Comparison of ENCODE assay signal across 11 cellular contexts in genomic region chr20:49270177-49270576, GRCh38. TPM values are rescaled to one million over a fixed set of nuclear protein-coding genes. Genes with fewer than 3 reads are reported as not detected.
DNase-seq lines count a peak whose midpoint lies in the region; ATAC-seq and TF ChIP-seq lines count a peak whose summit lies in the region.
"Had no signal": no experiment of that assay in that cellular context is flagged by ENCODE, and none has a peak within 500 bp of the region (broad histone marks: within the 10 kb centered on the region; RNA-seq: fewer than 3 reads in every experiment).

No MANE protein-coding gene starts in this region.

- TF ChIP-seq CTCF in activated CD8-positive, alpha-beta T cell treated with anti-CD3 and anti-CD28 coated beads for 36 hours (IDR thresholded peaks at IDR 0.05), result no peak

- no peaks in the 10 kb centered on the region for H3K27me3 Mint-ChIP-seq in activated CD8-positive, alpha-beta T cell treated with anti-CD3 and anti-CD28 coated beads for 36 hours

- peaks cover 9% of the 10 kb centered on the region for H3K9me3 Mint-ChIP-seq in activated CD8-positive, alpha-beta T cell treated with anti-CD3 and anti-CD28 coated beads for 36 hours

- no peak overlapping the region for H3K27ac ChIP-seq in BLaER1 treated with 17β-estradiol and CSF1 and Interleukin-3, amounts not matched to agents 10 nM and 100 nM
- H3K27ac ChIP-seq: prostate gland, uterus had no signal

- H3K36me3 Mint-ChIP-seq in activated CD8-positive, alpha-beta T cell treated with anti-CD3 and anti-CD28 coated beads for 36 hours (ENCODE audit: low read depth), result peaks cover 68% of the 10 kb centered on the region

- peak overlapping the region in 10 of 11 experiments; percentile 4 to 89 (median 39); a peak in 12 of 22 replicates for H3K4me2 ChIP-seq in BLaER1 treated with 17β-estradiol and CSF1 and Interleukin-3, amounts not matched to agents 10 nM and 100 nM

- H3K9me3 ChIP-seq in BLaER1 treated with 17β-estradiol and CSF1 and Interleukin-3, amounts not matched to agents 10 nM and 100 nM (replicated peaks in 1 of 11), result peaks cover 0 to 39% (median 32%) of the 10 kb centered on the region in 11 experiments; a peak in 20 of 22 replicates
- H3K9me3 ChIP-seq: HAP-1, prostate gland, uterus had no signal

- H3K27me3 ChIP-seq in BLaER1 treated with 17β-estradiol and CSF1 and Interleukin-3, amounts not matched to agents 10 nM and 100 nM, result no peaks in the 10 kb centered on the region
- H3K27me3 ChIP-seq: uterus had no signal

- POLR2A ChIA-PET in activated CD8-positive, alpha-beta T cell treated with anti-CD3 and anti-CD28 coated beads for 36 hours (lab: Charles Lee), result interaction anchor here (1.0 to 10.4 kb wide), 6 partner anchors 8 to 23 kb away, joined by 3 to 134 read pairs (median 6); partner anchors contain the start of gene ZNFX1

- CTCF ChIA-PET in activated CD8-positive, alpha-beta T cell treated with anti-CD3 and anti-CD28 coated beads for 36 hours (lab: Charles Lee), result interaction anchor here (1.5 kb wide), 1 partner anchor 24 kb away, joined by 5 read pairs; no protein-coding TSS in a partner anchor

- peaks cover 63% of the 10 kb centered on the region for H3K4me1 Mint-ChIP-seq in activated CD8-positive, alpha-beta T cell treated with anti-CD3 and anti-CD28 coated beads for 36 hours (ENCODE audit: low read depth)

- peaks cover 23 to 82% (median 33%) of the 10 kb centered on the region in 10 experiments for H3K4me1 ChIP-seq in BLaER1 treated with 17β-estradiol and CSF1 and Interleukin-3, amounts not matched to agents 10 nM and 100 nM
- H3K4me1 ChIP-seq: prostate gland had no signal

- H3K9ac ChIP-seq in BLaER1 treated with 17β-estradiol and CSF1 and Interleukin-3, amounts not matched to agents 10 nM and 100 nM, result 0 out of 22 replicates have a peak overlapping the region, but pooled peaks of 1 of the 11 experiments have one; percentile 2

- H4K20me1 ChIP-seq in BLaER1 treated with 17β-estradiol and CSF1 and Interleukin-3, amounts not matched to agents 10 nM and 100 nM, result peaks cover 76 to 98% (median 94%) of the 10 kb centered on the region in 11 experiments

- intact Hi-C loops in activated CD8-positive, alpha-beta T cell treated with anti-CD3 and anti-CD28 coated beads for 36 hours (cut with micrococcal nuclease), result no loop called here

- peak; percentile 79 for DNase-seq in GM03348 (ENCODE audit: low spot score)
- no peak for DNase-seq in activated CD8-positive, alpha-beta T cell treated with anti-CD3 and anti-CD28 coated beads for 36 hours
- DNase-seq in left lobe of liver (ENCODE audit: low spot score), result no peak
- DNase-seq in NCI-H2227 treated with DMSO at 0.1 percent for 48 hours (lab: John Stamatoyannopoulos, UW), result no peak
- no peak for DNase-seq in stimulated activated naive CD4-positive, alpha-beta T cell treated with Interleukin-2 at 50 U/mL for 16 hours (lab: John Stamatoyannopoulos, UW)
- DNase-seq: uterus had no signal

- peak overlapping the region; percentile 60 for H3K27ac Mint-ChIP-seq in activated CD8-positive, alpha-beta T cell treated with anti-CD3 and anti-CD28 coated beads for 36 hours

- H3K4me3 Mint-ChIP-seq in activated CD8-positive, alpha-beta T cell treated with anti-CD3 and anti-CD28 coated beads for 36 hours, result peak overlapping the region; percentile 73

- ATAC-seq in activated CD8-positive, alpha-beta T cell treated with anti-CD3 and anti-CD28 coated beads for 36 hours, result no peak
- ATAC-seq in left lobe of liver (peak; percentile 13), HG03520 (IDR thresholded peaks at IDR 0.05; ENCODE audit: unreplicated experiment) (no peak), HG02798 (IDR thresholded peaks at IDR 0.05; ENCODE audit: poor library complexity, unreplicated experiment) (no peak)

- peaks cover 77 to 97% (median 93%) of the 10 kb centered on the region in 11 experiments for H3K36me3 ChIP-seq in BLaER1 treated with 17β-estradiol and CSF1 and Interleukin-3, amounts not matched to agents 10 nM and 100 nM
- H3K36me3 ChIP-seq: uterus had no signal

- H3K4me3 ChIP-seq in BLaER1 treated with 17β-estradiol and CSF1 and Interleukin-3, amounts not matched to agents 10 nM and 100 nM, result peak overlapping the region in 7 of 10 experiments; percentile 8 to 48 (median 35); a peak in 7 of 20 replicates
- H3K4me3 ChIP-seq: HAP-1, prostate gland, uterus had no signal

RNA-seq across cellular contexts. Expression of gene ZNFX1, which starts 7.7 kb away (rescaled TPM):
- total RNA-seq in activated CD8-positive, alpha-beta T cell treated with anti-CD3 and anti-CD28 coated beads for 36 hours, result 10 to 100 TPM; 27.4 to 27.7 TPM
- total RNA-seq in left lobe of liver, result 10.0 TPM

RNA-seq across cellular contexts. Expression of gene DDX27, which starts 51.0 kb away (rescaled TPM):
- total RNA-seq in activated CD8-positive, alpha-beta T cell treated with anti-CD3 and anti-CD28 coated beads for 36 hours, result 10 to 100 TPM; 45.2 to 45.9 TPM
- total RNA-seq in left lobe of liver, result 8.4 TPM
